14 cellular contexts compared by ENCODE assay signal in the genomic region with DNA sequence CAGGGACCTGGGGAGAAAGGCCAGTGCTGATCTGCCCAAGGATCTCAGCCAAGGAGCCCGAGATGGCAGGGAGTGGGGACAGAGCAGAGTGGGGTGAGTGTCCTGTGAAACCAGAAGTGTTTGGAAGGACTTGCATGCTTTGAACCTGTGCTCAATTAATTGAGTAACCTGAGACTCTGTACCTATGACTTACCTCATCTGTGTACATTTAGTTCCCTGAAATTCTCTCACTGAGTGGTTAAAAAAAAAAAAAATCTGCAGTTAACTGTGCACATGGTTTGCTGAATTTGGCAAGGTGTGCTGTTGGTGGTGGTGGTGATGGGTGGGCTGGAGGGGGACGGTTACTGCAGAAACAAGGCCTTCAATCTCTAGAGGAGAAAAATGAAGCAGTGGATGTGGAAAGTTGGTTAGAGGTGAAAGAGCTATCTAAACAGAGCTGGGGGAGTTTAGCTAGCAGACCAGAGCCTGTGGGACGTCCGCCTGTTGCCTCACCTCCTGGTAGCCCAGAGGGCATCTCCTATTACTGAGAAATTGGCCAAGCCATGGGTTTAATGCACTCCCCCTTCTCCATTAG. TPM values are rescaled to one million over a fixed set of nuclear protein-coding genes. Genes with fewer than 3 reads are reported as not detected.
DNase-seq lines count a peak whose midpoint lies in the region; ATAC-seq and TF ChIP-seq lines count a peak whose summit lies in the region.
"Had no signal": no experiment of that assay in that cellular context is flagged by ENCODE, and none has a peak within 500 bp of the region (broad histone marks: within the 10 kb centered on the region; RNA-seq: fewer than 3 reads in every experiment).

No MANE protein-coding gene starts in this region.

- H3K27me3 ChIP-seq in trophoblast cell (ENCODE audit: insufficient read depth, low read length) = no peaks in the 10 kb centered on the region
- no peaks in the 10 kb centered on the region for H3K27me3 ChIP-seq in endodermal cell (ENCODE audit: control insufficient read depth, insufficient read depth, low read length, poor library complexity, severe bottlenecking)
- H3K27me3 ChIP-seq in gastrocnemius medialis = no peaks in the 10 kb centered on the region

- H3K9ac ChIP-seq in trophoblast cell (ENCODE audit: low read length) (no peak overlapping the region), endodermal cell (ENCODE audit: extremely low read depth, low read length, poor library complexity, severe bottlenecking) (no peak overlapping the region)

- peaks cover 10% of the 10 kb centered on the region for H3K79me1 ChIP-seq in trophoblast cell (ENCODE audit: low read length)

- H2BK120ac ChIP-seq in trophoblast cell (ENCODE audit: insufficient read depth, low read length, poor library complexity) = no peak overlapping the region

- POLR2A ChIA-PET in activated naive CD8-positive, alpha-beta T cell treated with anti-CD3 and anti-CD28 coated beads, Interleukin-2, amount 10 ng/mL, durations not matched to agents 7 days and 5 days (lab: Charles Lee) = interaction anchor here (1.6 to 10.7 kb wide), 3 partner anchors 10 to 20 kb away, joined by 4 to 152 read pairs (median 79); a partner anchor contains a TSS

- H3K4me1 Mint-ChIP-seq in activated naive CD8-positive, alpha-beta T cell treated with anti-CD3 and anti-CD28 coated beads, Interleukin-2, amount 10 ng/mL, durations not matched to agents 7 days and 5 days = peaks cover 86% of the 10 kb centered on the region
- H3K4me1 Mint-ChIP-seq in endodermal cell = peaks cover 69% of the 10 kb centered on the region

- H3K23ac ChIP-seq in trophoblast cell (ENCODE audit: low read length) = no peak overlapping the region

- no peak overlapping the region for H3K14ac ChIP-seq in trophoblast cell (ENCODE audit: low read length)

- no peak overlapping the region for H4K8ac ChIP-seq in trophoblast cell (ENCODE audit: low read depth, low read length)

- peaks cover 27% of the 10 kb centered on the region for H3K36me3 Mint-ChIP-seq in activated naive CD8-positive, alpha-beta T cell treated with anti-CD3 and anti-CD28 coated beads, Interleukin-2, amount 10 ng/mL, durations not matched to agents 7 days and 5 days
- no peaks in the 10 kb centered on the region for H3K36me3 Mint-ChIP-seq in endodermal cell (ENCODE audit: low read depth)

- H2BK12ac ChIP-seq in trophoblast cell (ENCODE audit: low read length) = no peak overlapping the region

- TF ChIP-seq CTCF in endodermal cell (conservative IDR thresholded peaks at IDR 0.05) = no peak
- no peak for TF ChIP-seq CTCF in gastrocnemius medialis (IDR thresholded peaks at IDR 0.05 in 4 of 5, conservative IDR thresholded peaks at IDR 0.05 in 1 of 5)

- H4K91ac ChIP-seq in trophoblast cell (ENCODE audit: low read depth, low read length) = no peak overlapping the region

- intact Hi-C loops in gastrocnemius medialis (cut with DNase I; ENCODE audit: low total_unique reads) = loop anchor here (10.0 kb wide), 1 partner anchor 134 kb away; no protein-coding TSS in a partner anchor

- H3K79me2 ChIP-seq in trophoblast cell (ENCODE audit: control insufficient read depth, insufficient read depth, low read length, poor library complexity) = peaks cover 4% of the 10 kb centered on the region

- peak overlapping the region; percentile 1 for H3K4me3 Mint-ChIP-seq in activated naive CD8-positive, alpha-beta T cell treated with anti-CD3 and anti-CD28 coated beads, Interleukin-2, amount 10 ng/mL, durations not matched to agents 7 days and 5 days
- H3K4me3 Mint-ChIP-seq in endodermal cell = no peak overlapping the region

- H3K9me3 ChIP-seq in trophoblast cell (ENCODE audit: insufficient read depth, low read depth, low read length) = no peaks in the 10 kb centered on the region
- H3K9me3 ChIP-seq in endodermal cell (ENCODE audit: control insufficient read depth, low read length) = no peaks in the 10 kb centered on the region
- H3K9me3 ChIP-seq in gastrocnemius medialis = no peaks in the 10 kb centered on the region

- TF ChIP-seq POLR2A in gastrocnemius medialis (IDR thresholded peaks at IDR 0.05) = no peak

- H2AFZ ChIP-seq in trophoblast cell (ENCODE audit: insufficient read depth, low read length, poor library complexity) = no peak overlapping the region

- no peaks in the 10 kb centered on the region for H3K27me3 Mint-ChIP-seq in activated naive CD8-positive, alpha-beta T cell treated with anti-CD3 and anti-CD28 coated beads, Interleukin-2, amount 10 ng/mL, durations not matched to agents 7 days and 5 days
- H3K27me3 Mint-ChIP-seq in endodermal cell (ENCODE audit: insufficient read depth) = no peaks in the 10 kb centered on the region

- H3K27ac ChIP-seq in trophoblast cell (ENCODE audit: low read depth, low read length) (no peak overlapping the region), endodermal cell (ENCODE audit: low read depth, low read length) (no peak overlapping the region), gastrocnemius medialis (no peak overlapping the region)
- H3K27ac ChIP-seq: 22Rv1 had no signal

- ATAC-seq in activated naive CD8-positive, alpha-beta T cell treated with anti-CD3 and anti-CD28 coated beads, Interleukin-2, amount 10 ng/mL, durations not matched to agents 7 days and 5 days (ENCODE audit: low read depth) = no peak
- ATAC-seq in gastrocnemius medialis = no peak

- H3K4me1 ChIP-seq in trophoblast cell (ENCODE audit: control insufficient read depth in 1 of 2, insufficient read depth in 2 of 2, low read length in 2 of 2) = peaks cover 24 to 31% of the 10 kb centered on the region in 2 experiments
- H3K4me1 ChIP-seq in endodermal cell (ENCODE audit: control insufficient read depth, insufficient read depth, low read length) = peaks cover 2% of the 10 kb centered on the region
- no peaks in the 10 kb centered on the region for H3K4me1 ChIP-seq in gastrocnemius medialis

- H3K18ac ChIP-seq in trophoblast cell (ENCODE audit: low read length) = no peak overlapping the region

- no peak overlapping the region for H3K4ac ChIP-seq in trophoblast cell (ENCODE audit: low read depth, low read length)

- H3K36me3 ChIP-seq in trophoblast cell (ENCODE audit: control insufficient read depth in 1 of 2, insufficient read depth in 2 of 2, low read length in 2 of 2) (no peaks in the 10 kb centered on the region), endodermal cell (ENCODE audit: control insufficient read depth, insufficient read depth, low read length) (no peaks in the 10 kb centered on the region), gastrocnemius medialis (no peaks in the 10 kb centered on the region)

- no peak overlapping the region for H4K12ac ChIP-seq in trophoblast cell (ENCODE audit: low read depth, low read length)

- no CpG with 5 or more reads among the region's 4 CpGs for WGBS in trophoblast cell (ENCODE audit: extremely low coverage, insufficient coverage, insufficient read length)
- 81 to 100% methylated on average over 4 of the region's 4 CpGs for WGBS in endodermal cell (ENCODE audit: insufficient coverage in 1 of 2, insufficient read length in 1 of 2), 2 experiments

- peak overlapping the region; percentile 63 for H2BK5ac ChIP-seq in trophoblast cell (ENCODE audit: low read depth, low read length, poor library complexity)

- in situ Hi-C loops in gastrocnemius medialis (cut with MboI; ENCODE audit: low sequenced_read_pairs in 4 of 4) = no loop called here

- no peak overlapping the region for H2AK5ac ChIP-seq in trophoblast cell (ENCODE audit: low read length)

- no peaks in the 10 kb centered on the region for H3K9me3 Mint-ChIP-seq in activated naive CD8-positive, alpha-beta T cell treated with anti-CD3 and anti-CD28 coated beads, Interleukin-2, amount 10 ng/mL, durations not matched to agents 7 days and 5 days
- H3K9me3 Mint-ChIP-seq in endodermal cell = no peaks in the 10 kb centered on the region

- no peak overlapping the region for H3K4me2 ChIP-seq in trophoblast cell (ENCODE audit: low read length)
- H3K4me2 ChIP-seq: smooth muscle cell had no signal

- no peak overlapping the region for H3K4me3 ChIP-seq in trophoblast cell (ENCODE audit: low read depth, low read length)
- H3K4me3 ChIP-seq in endodermal cell (ENCODE audit: low read length) = no peak overlapping the region
- no peak overlapping the region for H3K4me3 ChIP-seq in gastrocnemius medialis
- H3K4me3 ChIP-seq: smooth muscle cell had no signal

- DNase-seq in NCI-H2107 treated with DMSO at 0.1 percent for 48 hours (lab: John Stamatoyannopoulos, UW; ENCODE audit: unreplicated experiment) = peak; percentile 64
- no peak for DNase-seq in NCI-H2107 (lab: John Stamatoyannopoulos, UW)
- peak; percentile 89 for DNase-seq in NCI-H2029 (lab: John Stamatoyannopoulos, UW)
- no peak for DNase-seq in activated naive CD8-positive, alpha-beta T cell treated with anti-CD3 and anti-CD28 coated beads, Interleukin-2, amount 10 ng/mL, durations not matched to agents 7 days and 5 days
- no peak for DNase-seq in trophoblast cell
- DNase-seq in endodermal cell = no peak
- no peak for DNase-seq in cerebellar nuclear complex (lab: John Stamatoyannopoulos, UW)
- DNase-seq in gastrocnemius medialis = no peak
- DNase-seq: amygdala; effector CD8-positive, alpha-beta T cell; NCI-H1694 treated with DMSO at 0.1 percent for 48 hours; Right ventricle myocardium superior had no signal

- peak overlapping the region; percentile 62 for H3K27ac Mint-ChIP-seq in activated naive CD8-positive, alpha-beta T cell treated with anti-CD3 and anti-CD28 coated beads, Interleukin-2, amount 10 ng/mL, durations not matched to agents 7 days and 5 days
- H3K27ac Mint-ChIP-seq in endodermal cell = no peak overlapping the region

RNA-seq across cellular contexts. Expression of a gene that starts 8.9 kb away (rescaled TPM):
- total RNA-seq in activated naive CD8-positive, alpha-beta T cell treated with anti-CD3 and anti-CD28 coated beads, Interleukin-2, amount 10 ng/mL, durations not matched to agents 7 days and 5 days = 100 to 1,000 TPM; 179 to 195 TPM
- polyA plus RNA-seq in trophoblast cell (2013) = 4.6 and 5.1 TPM in 2 replicates
- total RNA-seq in endodermal cell = 10 to 100 TPM; 56.4 to 57.5 TPM
- polyA plus RNA-seq in endodermal cell (2013, experiment 1 of 2) = 14.7 TPM
- 15.0 TPM for polyA plus RNA-seq in endodermal cell (2013, experiment 2 of 2)
- total RNA-seq in gastrocnemius medialis = 1 to 10 TPM in 3 of 4 donors, under 1 TPM in 1; 0.78 to 2.7 (median 2.3) TPM

Comparison
In these comparisons a context has a peak if more than half of its experiments do, and no peak if none do; other contexts are left out.
1. DNase-seq: peak in NCI-H2107 treated with DMSO at 0.1 percent for 48 hours (single experiment) and NCI-H2029 (single experiment); none in NCI-H2107 (single experiment), activated naive CD8-positive, alpha-beta T cell treated with anti-CD3 and anti-CD28 coated beads, Interleukin-2, amount 10 ng/mL, durations not matched to agents 7 days and 5 days (single experiment), trophoblast cell (0 of 2), endodermal cell (single experiment), cerebellar nuclear complex (0 of 2) and gastrocnemius medialis (0 of 2).
2. RNA of a gene that starts 8.9 kb away (total RNA-seq): 179 to 195 TPM in activated naive CD8-positive, alpha-beta T cell treated with anti-CD3 and anti-CD28 coated beads, Interleukin-2, amount 10 ng/mL, durations not matched to agents 7 days and 5 days and 56.4 to 57.5 TPM in endodermal cell; 0.78 to 2.7 TPM in gastrocnemius medialis; every median in the first group is over 10 times any median in the second.